22 cellular contexts compared by ENCODE assay signal in the genomic region with DNA sequence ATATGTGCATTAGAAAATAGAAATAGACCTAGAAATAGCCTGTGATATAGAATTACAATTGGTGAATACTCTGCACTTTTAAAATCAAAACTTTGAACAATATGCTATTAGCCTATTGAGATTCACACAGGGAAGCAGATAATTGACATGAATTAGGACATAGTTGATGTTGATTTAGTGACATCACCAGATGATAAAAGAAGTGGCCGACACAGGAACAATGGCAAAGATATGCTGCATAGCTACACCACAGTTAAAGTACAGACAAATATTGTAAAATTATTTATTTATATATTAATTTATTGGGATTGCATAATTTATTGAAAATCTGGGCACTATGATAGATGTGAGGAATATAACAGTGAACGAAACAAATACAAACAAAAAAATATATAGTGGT.
A peak's percentile ranks its signal among the peaks of the same experiment; 100 is the strongest.
DNase-seq lines count a peak whose midpoint lies in the region; ATAC-seq and TF ChIP-seq lines count a peak whose summit lies in the region.
"Had no signal": no experiment of that assay in that cellular context is flagged by ENCODE, and none has a peak within 500 bp of the region (broad histone marks: within the 10 kb centered on the region; RNA-seq: fewer than 3 reads in every experiment).

No MANE protein-coding gene starts in this region.

- no peaks in the 10 kb centered on the region for H3K4me1 ChIP-seq in upper lobe of right lung
- H3K4me1 ChIP-seq: A549; BE2C; BLaER1 treated with 17β-estradiol and CSF1 and Interleukin-3, amounts not matched to agents 10 nM and 100 nM had no signal

- H3K9me3 ChIP-seq in upper lobe of right lung = no peaks in the 10 kb centered on the region
- H3K9me3 ChIP-seq: A549; BE2C; BLaER1 treated with 17β-estradiol and CSF1 and Interleukin-3, amounts not matched to agents 10 nM and 100 nM had no signal

- no peaks in the 10 kb centered on the region for H3K27me3 ChIP-seq in upper lobe of right lung
- H3K27me3 ChIP-seq: BE2C; BLaER1 treated with 17β-estradiol and CSF1 and Interleukin-3, amounts not matched to agents 10 nM and 100 nM had no signal

- H3K27ac ChIP-seq in 22Rv1 = peak overlapping the region; percentile 66
- H3K27ac ChIP-seq in upper lobe of right lung = no peak overlapping the region
- H3K27ac ChIP-seq: A549; BLaER1 treated with 17β-estradiol and CSF1 and Interleukin-3, amounts not matched to agents 10 nM and 100 nM had no signal

- ATAC-seq in GM18868 (IDR thresholded peaks at IDR 0.05; ENCODE audit: unreplicated experiment) (no peak), upper lobe of right lung (no peak)
- ATAC-seq: A549, GM12878, GM23338, HCT116 had no signal

- H3K4me3 ChIP-seq in upper lobe of right lung = no peak overlapping the region
- H3K4me3 ChIP-seq: A549; BLaER1 treated with 17β-estradiol and CSF1 and Interleukin-3, amounts not matched to agents 10 nM and 100 nM; GM12878; GM23338 had no signal

- H3K36me3 ChIP-seq in upper lobe of right lung = no peaks in the 10 kb centered on the region
- H3K36me3 ChIP-seq: BE2C; BLaER1 treated with 17β-estradiol and CSF1 and Interleukin-3, amounts not matched to agents 10 nM and 100 nM had no signal

- no peak for TF ChIP-seq CTCF in 22Rv1 (IDR thresholded peaks at IDR 0.05)
- no peak for TF ChIP-seq CTCF in upper lobe of right lung (IDR thresholded peaks at IDR 0.05)

- intact Hi-C loops in upper lobe of right lung (cut with DNase I) = no loop called here

- DNase-seq in DMS53 treated with DMSO at 0.1 percent for 48 hours (lab: John Stamatoyannopoulos, UW; ENCODE audit: unreplicated experiment) (peak; percentile 57), NCI-H748 (lab: John Stamatoyannopoulos, UW; ENCODE audit: unreplicated experiment) (peak; percentile 47), SHP77 (lab: John Stamatoyannopoulos, UW) (no peak), upper lobe of right lung (no peak)
- DNase-seq: 8988T; ACHN; AML-193; BE2C; Calu3; CD4-positive, alpha-beta T cell; CD8-positive, alpha-beta memory T cell; DMS79; EL; GDM1; H9 had no signal

Comparison
In these comparisons a context has a peak if more than half of its experiments do, and no peak if none do; other contexts are left out.
1. DNase-seq: peak in DMS53 treated with DMSO at 0.1 percent for 48 hours (single experiment) and NCI-H748 (single experiment); none in SHP77 (0 of 2) and upper lobe of right lung (single experiment).